9 cellular contexts compared by ENCODE assay signal in the genomic region with DNA sequence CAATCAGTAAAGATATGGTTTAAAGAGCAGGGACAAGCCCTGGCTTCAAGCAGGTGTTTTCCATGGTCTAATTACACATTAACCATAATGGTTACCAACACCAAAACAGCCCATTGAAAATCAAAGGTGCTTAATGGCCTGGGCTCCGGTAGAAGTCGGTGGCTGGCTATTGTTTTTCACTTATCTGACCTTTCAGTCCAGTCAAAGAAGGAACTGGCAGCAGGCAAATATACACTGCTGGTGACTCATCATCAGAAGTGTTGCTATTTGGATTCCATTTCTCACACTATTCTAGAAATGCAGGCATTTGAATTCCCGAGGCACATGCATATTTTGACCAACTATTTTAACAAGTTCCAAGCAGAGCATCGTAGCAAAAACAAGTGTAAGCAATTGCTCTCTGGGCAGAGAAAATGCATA. TPM values are rescaled to one million over a fixed set of nuclear protein-coding genes. Genes with fewer than 3 reads are reported as not detected.
A peak's percentile ranks its signal among the peaks of the same experiment; 100 is the strongest.
DNase-seq lines count a peak whose midpoint lies in the region; ATAC-seq and TF ChIP-seq lines count a peak whose summit lies in the region.
"Had no signal": no experiment of that assay in that cellular context is flagged by ENCODE, and none has a peak within 500 bp of the region (broad histone marks: within the 10 kb centered on the region; RNA-seq: fewer than 3 reads in every experiment).

No MANE protein-coding gene starts in this region.

- no peak overlapping the region for H3K23ac ChIP-seq in mesendoderm (ENCODE audit: low read length)

- H3K56ac ChIP-seq in mesendoderm (ENCODE audit: low read length), result no peak overlapping the region

- no peak overlapping the region for H3K4me2 ChIP-seq in mesendoderm (ENCODE audit: low read length)

- H4K8ac ChIP-seq in mesendoderm (ENCODE audit: low read depth, low read length), result no peak overlapping the region

- H3K9ac ChIP-seq in mesendoderm (ENCODE audit: low read length), result no peak overlapping the region

- no CpG with 5 or more reads among the region's 4 CpGs for WGBS in mesendoderm (ENCODE audit: extremely low coverage, insufficient coverage, low lambda C conversion rate)

- H3K18ac ChIP-seq in mesendoderm (ENCODE audit: low read length), result no peak overlapping the region

- H3K4me1 ChIP-seq in mesendoderm (ENCODE audit: control insufficient read depth, low read depth, low read length), result peaks cover 19% of the 10 kb centered on the region

- H2BK5ac ChIP-seq in mesendoderm (ENCODE audit: low read length), result no peak overlapping the region

- TF ChIP-seq CTCF in astrocyte of the spinal cord (IDR thresholded peaks at IDR 0.05; ENCODE audit: low read depth, low read length) (no peak), GM13977 (IDR thresholded peaks at IDR 0.05; ENCODE audit: extremely low read depth, insufficient read depth, missing control alignments) (no peak)

- no peaks in the 10 kb centered on the region for H3K79me1 ChIP-seq in mesendoderm (ENCODE audit: low read length)

- ATAC-seq in GM18511 (IDR thresholded peaks at IDR 0.05; ENCODE audit: unreplicated experiment), result peak; percentile 91
- peak; percentile 81 for ATAC-seq in HG02943 (IDR thresholded peaks at IDR 0.05; ENCODE audit: low read depth, unreplicated experiment)

- no peak overlapping the region for H3K27ac ChIP-seq in mesendoderm (ENCODE audit: low read depth, low read length)

- DNase-seq in astrocyte of the spinal cord (ENCODE audit: low read depth, low spot score) (peak; percentile 21), mesendoderm (peak; percentile 51), NCI-H1417 treated with DMSO at 0.1 percent for 48 hours (lab: John Stamatoyannopoulos, UW) (no peak), superior temporal gyrus (ENCODE audit: extremely low spot score) (no peak), GM13977 (ENCODE audit: low spot score) (no peak)
- no peak for DNase-seq in activated CD4-positive, CD25-positive, alpha-beta regulatory T cell treated with anti-CD3 and anti-CD28 coated beads, Interleukin-2, amount 50 U/mL, for 72 hours
- DNase-seq: NCI-H526 treated with DMSO at 0.1 percent for 48 hours had no signal

- no peak overlapping the region for H2BK15ac ChIP-seq in mesendoderm (replicated peaks; ENCODE audit: low read depth)

- in situ Hi-C loops in astrocyte of the spinal cord (cut with HindIII; ENCODE audit: low sequenced_read_pairs) (no loop called here), GM13977 (cut with MboI; ENCODE audit: low pct_unique_long_range_greater_than_20kb, low sequenced_read_pairs, unreplicated experiment) (no loop called here)

- H3K4me3 ChIP-seq in astrocyte of the spinal cord (ENCODE audit: low read depth, low read length) (no peak overlapping the region), mesendoderm (ENCODE audit: low read length) (no peak overlapping the region)

- H2AK5ac ChIP-seq in mesendoderm (ENCODE audit: low read length), result no peak overlapping the region

- no peaks in the 10 kb centered on the region for H3K27me3 ChIP-seq in mesendoderm (ENCODE audit: insufficient read depth, low read length, poor library complexity)

- no peak overlapping the region for H4K5ac ChIP-seq in mesendoderm (ENCODE audit: low read length)

- H3K4ac ChIP-seq in mesendoderm (ENCODE audit: low read depth, low read length), result no peak overlapping the region

- no peak overlapping the region for H2BK120ac ChIP-seq in mesendoderm (ENCODE audit: low read depth, low read length)

- H3K79me2 ChIP-seq in mesendoderm (ENCODE audit: control insufficient read depth, insufficient read depth, low read length), result no peaks in the 10 kb centered on the region

- H3K36me3 ChIP-seq in mesendoderm (ENCODE audit: control insufficient read depth, insufficient read depth, low read length), result peaks cover 5% of the 10 kb centered on the region

RNA-seq across cellular contexts. Expression of gene GABRP, which starts 26.3 kb away (rescaled TPM):
- 1.4 TPM for polyA plus RNA-seq in mesendoderm (2013, experiment 1 of 2)
- polyA plus RNA-seq in mesendoderm (2013, experiment 2 of 2), result 1.2 TPM

Comparison
In these comparisons a context has a peak if more than half of its experiments do, and no peak if none do; other contexts are left out.
1. DNase-seq: peak in astrocyte of the spinal cord (single experiment) and mesendoderm (single experiment); none in activated CD4-positive, CD25-positive, alpha-beta regulatory T cell treated with anti-CD3 and anti-CD28 coated beads, Interleukin-2, amount 50 U/mL, for 72 hours (single experiment), NCI-H1417 treated with DMSO at 0.1 percent for 48 hours (single experiment), superior temporal gyrus (single experiment) and GM13977 (single experiment).